Comparison of ENCODE assay signal across 8 cellular contexts in genomic region chr16:12095275-12096161, GRCh38.
DNase-seq lines count a peak whose midpoint lies in the region; ATAC-seq and TF ChIP-seq lines count a peak whose summit lies in the region.

No MANE protein-coding gene starts in this region.

- POLR2A ChIA-PET in activated naive CD8-positive, alpha-beta T cell treated with anti-CD3 and anti-CD28 coated beads, Interleukin-2, amount 10 ng/mL, durations not matched to agents 7 days and 5 days (lab: Charles Lee), result interaction anchor here (1.0 kb wide), 2 partner anchors 28 to 119 kb away, joined by 4 read pairs; partner anchors contain the start of gene SNX29

- H3K9me2 ChIP-seq in Loucy (replicated peaks; ENCODE audit: low read depth, low read length), result no peaks in the 10 kb centered on the region

- 0 out of 2 replicates have a peak overlapping the region, but pooled peaks have one; percentile 7 for H2AFZ ChIP-seq in Loucy (ENCODE audit: low read length)

- H3K9me3 ChIP-seq in Loucy (ENCODE audit: insufficient read depth, low read depth, low read length) (no peaks in the 10 kb centered on the region), cardiac muscle cell (ENCODE audit: low read depth) (no peaks in the 10 kb centered on the region), psoas muscle (no peaks in the 10 kb centered on the region), aorta (ENCODE audit: control insufficient read depth, low read length) (no peaks in the 10 kb centered on the region)

- H3K27ac Mint-ChIP-seq in activated naive CD8-positive, alpha-beta T cell treated with anti-CD3 and anti-CD28 coated beads, Interleukin-2, amount 10 ng/mL, durations not matched to agents 7 days and 5 days, result peak overlapping the region; percentile 18

- no peaks in the 10 kb centered on the region for H3K79me2 ChIP-seq in Loucy (ENCODE audit: insufficient read depth, low read length)

- H3K27me3 Mint-ChIP-seq in activated naive CD8-positive, alpha-beta T cell treated with anti-CD3 and anti-CD28 coated beads, Interleukin-2, amount 10 ng/mL, durations not matched to agents 7 days and 5 days, result no peaks in the 10 kb centered on the region

- WGBS in psoas muscle, 3 donors, result 17 to 18% (median 18%) methylated on average over 21 of the region's 21 CpGs
- WGBS in aorta, 2 donors, result 8 to 11% methylated on average over 21 of the region's 21 CpGs

- H3K9ac ChIP-seq in Loucy (ENCODE audit: low read depth, low read length, poor library complexity, severe bottlenecking), result no peak overlapping the region

- H3K4me2 ChIP-seq in Loucy (ENCODE audit: low read depth, low read length, poor library complexity, severe bottlenecking), result no peak overlapping the region

- H3F3A ChIP-seq in Loucy (ENCODE audit: low read depth), result no peaks in the 10 kb centered on the region

- H3K4me3 ChIP-seq in Loucy (ENCODE audit: low read length, poor library complexity, severe bottlenecking) (no peak overlapping the region), cardiac muscle cell (no peak overlapping the region), psoas muscle (peak overlapping the region; percentile 43), aorta (ENCODE audit: low read length in 2 of 2) (no peak overlapping the region)

- H3K9me3 Mint-ChIP-seq in activated naive CD8-positive, alpha-beta T cell treated with anti-CD3 and anti-CD28 coated beads, Interleukin-2, amount 10 ng/mL, durations not matched to agents 7 days and 5 days, result no peaks in the 10 kb centered on the region

- H3K4me1 ChIP-seq in Loucy (ENCODE audit: insufficient read depth, low read length, poor library complexity, severe bottlenecking) (peaks cover 3% of the 10 kb centered on the region), cardiac muscle cell (ENCODE audit: low read depth) (peaks cover 13% of the 10 kb centered on the region), psoas muscle (peaks cover 14% of the 10 kb centered on the region), aorta (ENCODE audit: control insufficient read depth in 1 of 2, insufficient read depth in 2 of 2, low read length in 2 of 2) (peaks cover 0 to 2% of the 10 kb centered on the region in 2 donors)

- H3K36me3 Mint-ChIP-seq in activated naive CD8-positive, alpha-beta T cell treated with anti-CD3 and anti-CD28 coated beads, Interleukin-2, amount 10 ng/mL, durations not matched to agents 7 days and 5 days, result peaks cover 2% of the 10 kb centered on the region

- peak; percentile 9 for DNase-seq in DMS114 treated with DMSO at 0.1 percent for 48 hours (lab: John Stamatoyannopoulos, UW; ENCODE audit: unreplicated experiment)
- DNase-seq in SKM-1 (lab: John Stamatoyannopoulos, UW; ENCODE audit: unreplicated experiment), result peak; percentile 53
- peak; percentile 72 for DNase-seq in activated naive CD8-positive, alpha-beta T cell treated with anti-CD3 and anti-CD28 coated beads, Interleukin-2, amount 10 ng/mL, durations not matched to agents 7 days and 5 days
- peak; percentile 73 to 80 for DNase-seq in cardiac muscle cell (ENCODE audit: low read depth in 1 of 2, low spot score in 1 of 2)
- peak; percentile 72 to 79 for DNase-seq in psoas muscle
- peak; percentile 72 to 90 for DNase-seq in aorta

- intact Hi-C loops in psoas muscle (cut with DNase I), result loop anchor here (2.0 to 10.0 kb wide), 6 partner anchors 132 to 719 kb away; no protein-coding TSS in a partner anchor
- intact Hi-C loops in aorta (cut with DNase I), result loop anchor here (5.0 to 10.0 kb wide), 2 partner anchors 709 to 722 kb away; partner anchors contain the start of gene CPPED1 (in 1 of the 2)

- H3K27ac ChIP-seq in cardiac muscle cell (no peak overlapping the region), psoas muscle (no peak overlapping the region), aorta (ENCODE audit: low read depth in 1 of 2, low read length in 2 of 2) (no peak overlapping the region)

- H4K20me1 ChIP-seq in Loucy (ENCODE audit: insufficient read depth, low read length, poor library complexity, severe bottlenecking), result no peaks in the 10 kb centered on the region

- H3K4me3 Mint-ChIP-seq in activated naive CD8-positive, alpha-beta T cell treated with anti-CD3 and anti-CD28 coated beads, Interleukin-2, amount 10 ng/mL, durations not matched to agents 7 days and 5 days, result peak overlapping the region; percentile 71

- peak; percentile 65 for ATAC-seq in activated naive CD8-positive, alpha-beta T cell treated with anti-CD3 and anti-CD28 coated beads, Interleukin-2, amount 10 ng/mL, durations not matched to agents 7 days and 5 days (ENCODE audit: low read depth)
- ATAC-seq in psoas muscle (peak in 3 of 4 donors; percentile 34 to 78 (median 62)), aorta (ENCODE audit: low FRiP score) (peak; percentile 68), HG02759 (IDR thresholded peaks at IDR 0.05; ENCODE audit: unreplicated experiment) (no peak)

- H3K36me3 ChIP-seq in Loucy (ENCODE audit: insufficient read depth, low read length) (no peaks in the 10 kb centered on the region), cardiac muscle cell (no peaks in the 10 kb centered on the region), psoas muscle (ENCODE audit: insufficient read depth in 1 of 2, low read depth in 1 of 2) (no peaks in the 10 kb centered on the region), aorta (ENCODE audit: control insufficient read depth in 1 of 2, insufficient read depth in 2 of 2, low read length in 1 of 2) (no peaks in the 10 kb centered on the region)

- TF ChIP-seq CTCF in Loucy (conservative IDR thresholded peaks at IDR 0.05; ENCODE audit: low read length) (peak; percentile 69), cardiac muscle cell (IDR thresholded peaks at IDR 0.05; ENCODE audit: low read depth, low read length) (peak; percentile 91), psoas muscle (IDR thresholded peaks at IDR 0.05) (peak; percentile 93)

- H3K4me1 Mint-ChIP-seq in activated naive CD8-positive, alpha-beta T cell treated with anti-CD3 and anti-CD28 coated beads, Interleukin-2, amount 10 ng/mL, durations not matched to agents 7 days and 5 days, result peaks cover 10% of the 10 kb centered on the region

- H3K27me3 ChIP-seq in Loucy (ENCODE audit: insufficient read depth, low read length, poor library complexity, severe bottlenecking), result no peaks in the 10 kb centered on the region
- no peaks in the 10 kb centered on the region for H3K27me3 ChIP-seq in cardiac muscle cell
- no peaks in the 10 kb centered on the region for H3K27me3 ChIP-seq in psoas muscle (ENCODE audit: insufficient read depth in 3 of 3, low read length in 2 of 3)
- H3K27me3 ChIP-seq in aorta (ENCODE audit: control insufficient read depth in 1 of 2, insufficient read depth in 2 of 2, low read length in 1 of 2), result no peaks in the 10 kb centered on the region

Comparison
In these comparisons a context has a peak if more than half of its experiments do, and no peak if none do; other contexts are left out.
1. DNase-seq: peak in every context shown above with its lines; median percentile 81 in aorta; 76 in cardiac muscle cell; 76 in psoas muscle; 72 in activated naive CD8-positive, alpha-beta T cell treated with anti-CD3 and anti-CD28 coated beads, Interleukin-2, amount 10 ng/mL, durations not matched to agents 7 days and 5 days; 53 in SKM-1; 9 in DMS114 treated with DMSO at 0.1 percent for 48 hours.